ENCODE assay signal across 14 cellular contexts in genomic region chr14:95222870-95223398, GRCh38.
A peak's percentile ranks its signal among the peaks of the same experiment; 100 is the strongest.
DNase-seq lines count a peak whose midpoint lies in the region; ATAC-seq lines count a peak whose summit lies in the region.
"Had no signal": no experiment of that assay in that cellular context is flagged by ENCODE, and none has a peak within 500 bp of the region (broad histone marks: within the 10 kb centered on the region; RNA-seq: fewer than 3 reads in every experiment).

No MANE protein-coding gene starts in this region.

- ATAC-seq in HG03565 (IDR thresholded peaks at IDR 0.05; ENCODE audit: unreplicated experiment): no peak

- DNase-seq in NCI-H226: peak; percentile 30
- DNase-seq in dermis blood vessel endothelial cell: peak; percentile 13
- peak; percentile 51 for DNase-seq in kidney tubule cell (ENCODE audit: low spot score)
- peak; percentile 56 for DNase-seq in superior temporal gyrus (ENCODE audit: extremely low spot score)
- no peak for DNase-seq in activated gamma-delta T cell (lab: John Stamatoyannopoulos, UW)
- DNase-seq in activated gamma-delta T cell treated with Interleukin-2 at 50 U/mL for 16 hours: no peak
- DNase-seq: CD4-positive, alpha-beta memory T cell; GDM1; immature natural killer cell; Kasumi-1; NCI-H2081 treated with DMSO at 0.1 percent for 48 hours; stimulated activated CD4-positive, alpha-beta T cell treated with anti-CD3 and anti-CD28 coated beads, Interleukin-4, amount 100 ng/mL, for 24 hours; stimulated activated naive CD4-positive, alpha-beta T cell had no signal

Comparison
In these comparisons a context has a peak if more than half of its experiments do, and no peak if none do; other contexts are left out.
1. DNase-seq: peak in NCI-H226 (single experiment), dermis blood vessel endothelial cell (single experiment), kidney tubule cell (single experiment) and superior temporal gyrus (single experiment); none in activated gamma-delta T cell (single experiment) and activated gamma-delta T cell treated with Interleukin-2 at 50 U/mL for 16 hours (single experiment).